In genomic region chr11:2837096-2837601, GRCh38 we compare ENCODE assay signal across 11 cellular contexts. TPM values are rescaled to one million over a fixed set of nuclear protein-coding genes. Genes with fewer than 3 reads are reported as not detected.
DNase-seq lines count a peak whose midpoint lies in the region; FAIRE-seq and TF ChIP-seq lines count a peak whose summit lies in the region.
"Had no signal": no experiment of that assay in that cellular context is flagged by ENCODE, and none has a peak within 500 bp of the region (broad histone marks: within the 10 kb centered on the region; RNA-seq: fewer than 3 reads in every experiment).

No MANE protein-coding gene starts in this region.

- no peak for FAIRE-seq in kidney (lab: Jason Lieb, UNC)

- TF ChIP-seq EP300 in tibial nerve (IDR thresholded peaks at IDR 0.05), result no peak

- no peak for TF ChIP-seq POLR2A in tibial nerve (IDR thresholded peaks at IDR 0.05)

- H3K27me3 ChIP-seq in tibial nerve, result no peaks in the 10 kb centered on the region

- no peak overlapping the region for H3K9ac ChIP-seq in kidney (ENCODE audit: low read length in 2 of 2)

- peaks cover 0 to 4% of the 10 kb centered on the region in 2 donors for H3K4me1 ChIP-seq in kidney (ENCODE audit: control insufficient read depth in 1 of 2, insufficient read depth in 1 of 2, low read depth in 1 of 2, low read length in 2 of 2)
- peaks cover 0 to 16% (median 0%) of the 10 kb centered on the region in 4 donors for H3K4me1 ChIP-seq in tibial nerve

- intact Hi-C loops in kidney (cut with DNase I), result no loop called here

- H3K4me3 ChIP-seq in kidney (ENCODE audit: low read length in 2 of 2) (no peak overlapping the region), tibial nerve (no peak overlapping the region)

- no peak for TF ChIP-seq CTCF in kidney (IDR thresholded peaks at IDR 0.05; ENCODE audit: borderline replicate concordance, extremely low read depth, insufficient read depth)
- peak; percentile 12 to 47 (median 42) for TF ChIP-seq CTCF in tibial nerve (IDR thresholded peaks at IDR 0.05)

- H3K36me3 ChIP-seq in kidney (ENCODE audit: control insufficient read depth in 1 of 2, insufficient read depth in 2 of 2, low read length in 2 of 2), result no peaks in the 10 kb centered on the region
- H3K36me3 ChIP-seq in tibial nerve, result no peaks in the 10 kb centered on the region

- 30 to 43% methylated on average over 15 to 16 of the region's 20 CpGs for WGBS in tibial nerve, 2 donors

- DNase-seq in HPDE6-E6E7 (ENCODE audit: extremely low spot score), result peak; percentile 48
- peak; percentile 65 for DNase-seq in astrocyte of the hippocampus (ENCODE audit: low read depth, low spot score)
- peak; percentile 93 for DNase-seq in kidney
- DNase-seq in tibial nerve (ENCODE audit: low spot score in 2 of 2), result peak; percentile 45 to 52
- no peak for DNase-seq in NCI-H1930 (lab: John Stamatoyannopoulos, UW)
- DNase-seq in GOT3 (lab: John Stamatoyannopoulos, UW), result no peak
- no peak for DNase-seq in NCI-H187 treated with DMSO at 0.1 percent for 48 hours (lab: John Stamatoyannopoulos, UW)
- no peak for DNase-seq in NCI-H1694 treated with DMSO at 0.1 percent for 48 hours (lab: John Stamatoyannopoulos, UW)
- DNase-seq: activated T-cell treated with anti-CD3 and anti-CD28 coated beads, Interleukin-2, amount 50 U/mL, for 48 hours; NCI-H2107; stimulated activated CD4-positive, alpha-beta T cell treated with anti-CD3 and anti-CD28 coated beads, Interleukin-2, amount 100 ng/mL, for 24 hours had no signal

- no peaks in the 10 kb centered on the region for H3K9me3 ChIP-seq in kidney (ENCODE audit: control insufficient read depth in 1 of 2, low read length in 2 of 2)
- H3K9me3 ChIP-seq in tibial nerve, result no peaks in the 10 kb centered on the region

- H3K27ac ChIP-seq in kidney (ENCODE audit: low read depth in 2 of 2, low read length in 2 of 2) (no peak overlapping the region), tibial nerve (peak overlapping the region in 1 of 4 donors; percentile 49)

RNA-seq across cellular contexts. Expression of gene CDKN1C, which starts 48.4 kb away (rescaled TPM):
- total RNA-seq in kidney (54.8 TPM), tibial nerve (100 to 1,000 TPM; 128 to 330 (median 260) TPM)
- polyA plus RNA-seq in kidney (ENCODE audit: insufficient read depth, low read depth, low replicate concordance), result 192 TPM

Comparison
In these comparisons a context has a peak if more than half of its experiments do, and no peak if none do; other contexts are left out.
1. DNase-seq: peak in HPDE6-E6E7 (single experiment), astrocyte of the hippocampus (single experiment), kidney (single experiment) and tibial nerve (2 of 2); none in NCI-H1930 (0 of 2), GOT3 (single experiment), NCI-H187 treated with DMSO at 0.1 percent for 48 hours (single experiment) and NCI-H1694 treated with DMSO at 0.1 percent for 48 hours (single experiment).